1 cellular context compared by ENCODE assay signal in the genomic region with DNA sequence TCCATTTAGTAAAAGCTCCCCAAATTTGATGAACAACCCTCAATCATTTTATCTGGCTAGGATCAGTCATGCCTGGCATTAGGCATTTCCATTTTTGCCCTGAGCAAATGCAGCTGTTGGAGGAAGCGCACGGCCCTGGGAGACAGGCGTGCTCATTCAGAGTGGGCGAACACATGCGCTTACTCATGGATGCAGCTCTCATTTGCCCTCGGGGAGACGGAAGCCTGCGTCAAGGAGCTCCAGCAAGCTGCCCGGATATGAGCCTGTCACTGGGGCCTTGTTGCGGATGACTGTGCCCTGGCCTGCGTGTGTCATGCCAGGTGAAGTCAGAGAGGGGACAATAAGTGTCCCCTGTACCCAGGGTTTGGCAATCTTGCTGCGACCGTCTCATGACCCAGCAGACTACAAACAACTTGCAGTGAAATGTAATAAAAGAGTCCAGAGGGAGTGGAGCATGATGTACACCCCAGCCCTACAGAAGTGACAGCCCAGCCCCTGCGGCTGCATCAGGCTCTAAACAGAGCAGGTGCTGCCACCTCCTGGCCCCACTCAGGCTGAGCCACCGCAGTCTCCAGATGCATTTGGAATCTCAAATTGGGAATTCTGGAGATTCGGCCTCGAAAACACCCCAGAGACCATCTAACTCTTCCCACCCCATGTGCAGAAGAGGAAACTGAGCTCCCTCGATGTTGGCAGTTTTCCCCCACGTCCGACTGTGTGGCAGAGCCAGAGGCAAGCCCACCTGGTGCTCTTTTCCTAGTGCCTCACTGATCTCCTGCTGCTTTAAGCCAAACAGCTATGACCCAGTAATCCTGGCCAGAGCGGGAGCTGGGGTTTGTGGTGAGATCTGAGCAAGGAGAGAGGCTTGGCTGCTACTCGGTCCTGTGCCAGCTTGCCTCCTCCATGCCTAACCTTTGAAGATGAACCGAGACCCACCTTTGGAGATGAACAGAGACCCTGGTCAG.
TF ChIP-seq lines count a peak whose summit lies in the region.

No MANE protein-coding gene starts in this region.

TF ChIP-seq in HCT116, 20 proteins besides CTCF, POLR2A, EP300 and RAD21 (continued from another document):
- TF ChIP-seq, protein P1, sequence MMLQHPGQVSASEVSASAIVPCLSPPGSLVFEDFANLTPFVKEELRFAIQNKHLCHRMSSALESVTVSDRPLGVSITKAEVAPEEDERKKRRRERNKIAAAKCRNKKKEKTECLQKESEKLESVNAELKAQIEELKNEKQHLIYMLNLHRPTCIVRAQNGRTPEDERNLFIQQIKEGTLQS (IDR thresholded peaks at IDR 0.05): no peak
- TF ChIP-seq SIN3A (IDR thresholded peaks at IDR 0.05; ENCODE audit: low read depth): no peak
- TF ChIP-seq, protein P2, sequence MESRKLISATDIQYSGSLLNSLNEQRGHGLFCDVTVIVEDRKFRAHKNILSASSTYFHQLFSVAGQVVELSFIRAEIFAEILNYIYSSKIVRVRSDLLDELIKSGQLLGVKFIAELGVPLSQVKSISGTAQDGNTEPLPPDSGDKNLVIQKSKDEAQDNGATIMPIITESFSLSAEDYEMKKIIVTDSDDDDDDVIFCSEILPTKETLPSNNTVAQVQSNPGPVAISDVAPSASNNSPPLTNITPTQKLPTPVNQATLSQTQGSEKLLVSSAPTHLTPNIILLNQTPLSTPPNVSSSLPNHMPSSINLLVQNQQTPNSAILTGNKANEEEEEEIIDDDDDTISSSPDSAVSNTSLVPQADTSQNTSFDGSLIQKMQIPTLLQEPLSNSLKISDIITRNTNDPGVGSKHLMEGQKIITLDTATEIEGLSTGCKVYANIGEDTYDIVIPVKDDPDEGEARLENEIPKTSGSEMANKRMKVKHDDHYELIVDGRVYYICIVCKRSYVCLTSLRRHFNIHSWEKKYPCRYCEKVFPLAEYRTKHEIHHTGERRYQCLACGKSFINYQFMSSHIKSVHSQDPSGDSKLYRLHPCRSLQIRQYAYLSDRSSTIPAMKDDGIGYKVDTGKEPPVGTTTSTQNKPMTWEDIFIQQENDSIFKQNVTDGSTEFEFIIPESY (IDR thresholded peaks at IDR 0.05; ENCODE audit: extremely low read depth, insufficient replicate concordance, low read length): no peak
- TF ChIP-seq SP1 (IDR thresholded peaks at IDR 0.05; ENCODE audit: low read depth): no peak
- TF ChIP-seq EZH2 (IDR thresholded peaks at IDR 0.05): no peak
- no peak for TF ChIP-seq MAX (IDR thresholded peaks at IDR 0.05)
